ENCODE assay signal across 8 cellular contexts in the genomic region with DNA sequence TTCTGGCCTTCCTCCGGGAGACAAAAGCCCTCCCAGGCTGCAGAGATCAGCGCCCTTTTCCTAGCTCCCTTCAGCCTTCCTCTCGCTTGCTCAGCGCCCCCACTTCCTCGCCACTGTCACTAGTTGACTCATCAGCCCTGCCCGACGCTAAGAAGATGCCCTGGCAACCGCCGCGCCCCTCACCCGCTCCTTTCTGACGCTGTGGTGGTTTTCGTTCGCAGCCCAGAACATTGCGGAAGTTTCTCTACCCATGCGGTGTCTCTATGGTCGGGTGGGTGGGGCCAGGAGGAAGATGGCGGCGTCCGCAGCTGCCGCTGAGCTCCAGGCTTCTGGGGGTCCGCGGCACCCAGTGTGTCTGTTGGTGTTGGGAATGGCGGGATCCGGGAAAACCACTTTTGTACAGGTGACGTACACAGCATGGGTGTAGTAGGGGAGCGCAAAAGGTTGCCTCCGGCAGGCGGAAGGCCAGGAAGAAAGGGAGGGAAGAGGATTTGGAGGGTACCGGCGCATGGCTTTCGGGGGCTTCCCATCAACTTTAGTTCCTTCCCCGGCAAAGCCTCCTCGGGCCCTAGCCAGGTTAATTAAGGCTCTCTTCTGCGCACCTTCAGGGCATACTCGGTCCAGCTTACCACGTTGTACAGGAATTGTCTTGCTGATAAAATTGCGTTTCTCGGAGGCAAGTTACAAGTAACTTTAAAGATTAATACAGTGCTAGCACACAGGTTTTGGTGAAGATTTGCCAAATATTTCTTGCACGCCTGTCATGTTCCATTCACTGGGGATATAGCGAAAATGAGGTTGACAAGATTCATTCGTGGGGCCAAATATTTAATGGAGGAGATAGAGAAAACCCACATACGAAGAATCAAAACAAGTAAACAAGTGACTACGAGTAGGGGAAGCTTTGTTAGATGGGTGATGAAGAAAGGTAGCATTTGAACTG. TPM values are rescaled to one million over a fixed set of nuclear protein-coding genes. Genes with fewer than 3 reads are reported as not detected.
A peak's percentile ranks its signal among the peaks of the same experiment; 100 is the strongest.
DNase-seq lines count a peak whose midpoint lies in the region; ATAC-seq, FAIRE-seq and TF ChIP-seq lines count a peak whose summit lies in the region.

A gene with protein sequence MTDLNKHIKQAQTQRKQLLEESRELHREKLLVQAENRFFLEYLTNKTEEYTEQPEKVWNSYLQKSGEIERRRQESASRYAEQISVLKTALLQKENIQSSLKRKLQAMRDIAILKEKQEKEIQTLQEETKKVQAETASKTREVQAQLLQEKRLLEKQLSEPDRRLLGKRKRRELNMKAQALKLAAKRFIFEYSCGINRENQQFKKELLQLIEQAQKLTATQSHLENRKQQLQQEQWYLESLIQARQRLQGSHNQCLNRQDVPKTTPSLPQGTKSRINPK (minus strand): TSS at position 246 of the 943 bp plus-strand sequence. CDS start 1,213 bp downstream, outside the sequence.
Gene GPN1, plus strand, starts transcription at position 284 of the 943 bp plus-strand sequence. Its CDS starts 9 bp downstream, at position 293.

- H3K36me3 ChIP-seq in BLaER1 treated with 17β-estradiol and CSF1 and Interleukin-3, amounts not matched to agents 10 nM and 100 nM, result peaks cover 45 to 58% (median 50%) of the 10 kb centered on the region in 11 experiments
- peaks cover 7 to 33% of the 10 kb centered on the region in 2 experiments for H3K36me3 ChIP-seq in HepG2 (replicated peaks in 1 of 2; ENCODE audit: control insufficient read depth in 1 of 2, insufficient read depth in 2 of 2, low read length in 2 of 2)

- peak; percentile 97 for ATAC-seq in HG03439 (IDR thresholded peaks at IDR 0.05; ENCODE audit: unreplicated experiment)
- peak; percentile 98 for ATAC-seq in HepG2

- peaks cover 10% of the 10 kb centered on the region for H3K79me2 ChIP-seq in HepG2 (ENCODE audit: insufficient read depth, low read length)

- no peaks in the 10 kb centered on the region for H4K20me1 ChIP-seq in BLaER1 treated with 17β-estradiol and CSF1 and Interleukin-3, amounts not matched to agents 10 nM and 100 nM
- H4K20me1 ChIP-seq in HepG2 (ENCODE audit: insufficient read depth, low read length), result no peaks in the 10 kb centered on the region

- peak within 1 kb of the TSS; percentile 94 for H2AFZ ChIP-seq in HepG2 (ENCODE audit: low read length)

- H3K9ac ChIP-seq in BLaER1 treated with 17β-estradiol and CSF1 and Interleukin-3, amounts not matched to agents 10 nM and 100 nM, result peak within 1 kb of the TSS; percentile 86 to 96 (median 90)
- H3K9ac ChIP-seq in HepG2 (ENCODE audit: insufficient read depth, low read depth, low read length), result peak within 1 kb of the TSS; percentile 89

- in situ Hi-C loops in HepG2 (cut with HindIII; ENCODE audit: extremely low pct_ligation_motif_present, low pct_unique_long_range_greater_than_20kb), result no loop called here

- peak within 1 kb of the TSS; percentile 69 to 94 (median 86) for H3K27ac ChIP-seq in BLaER1 treated with 17β-estradiol and CSF1 and Interleukin-3, amounts not matched to agents 10 nM and 100 nM
- H3K27ac ChIP-seq in HepG2 (ENCODE audit: extremely low read length, insufficient read depth, low read length), result peak within 1 kb of the TSS; percentile 65

- peak; percentile 27; the same call in 1 of the 2 replicates for TF ChIP-seq RAD21 in HepG2 (CRISPR knock-in tag; IDR thresholded peaks at IDR 0.05)

- FAIRE-seq in GM19239 (lab: Jason Lieb, UNC), result peak; percentile 88
- FAIRE-seq in HepG2 (lab: Jason Lieb, UNC), result no peak

- BruUV-seq in HepG2 (replicated peaks; lab: Mats Ljungman, UMichigan), result TSS peak; percentile 55

- peak within 1 kb of the TSS; percentile 82 to 99 (median 86) for H3K4me3 ChIP-seq in BLaER1 treated with 17β-estradiol and CSF1 and Interleukin-3, amounts not matched to agents 10 nM and 100 nM
- peak within 1 kb of the TSS; percentile 83 to 99 (median 97) for H3K4me3 ChIP-seq in HepG2 (replicated peaks in 1 of 3; ENCODE audit: insufficient read depth in 1 of 3, low read depth in 2 of 3, low read length in 3 of 3)

- peak; percentile 76 for DNase-seq in GM19239 (ENCODE audit: insufficient read length, low spot score)
- DNase-seq in NCI-H524 (lab: John Stamatoyannopoulos, UW), result peak; percentile 73 to 87
- DNase-seq in activated CD4-positive, alpha-beta T cell treated with anti-CD3 and anti-CD28 coated beads for 48 hours, result peak; percentile 97
- peak; percentile 88 for DNase-seq in dedifferentiated amniotic fluid mesenchymal stem cell (ENCODE audit: extremely low spot score)
- DNase-seq in HepG2 (ENCODE audit: low spot score), result peak; percentile 88
- peak; percentile 88 to 89 for DNase-seq in stimulated activated CD4-positive, alpha-beta T cell treated with anti-CD3 and anti-CD28 coated beads, Interleukin-2, amount 100 ng/mL, for 48 hours

- TF ChIP-seq EP300 in HepG2 (IDR thresholded peaks at IDR 0.05; ENCODE audit: low read depth in 2 of 2, low read length in 2 of 2), result peak in 1 of 2 experiments; percentile 37; a peak in 1 of 4 replicates
- TF ChIP-seq EP300 in HepG2 (CRISPR knock-in tag; IDR thresholded peaks at IDR 0.05; ENCODE audit: borderline replicate concordance), result no peak; the same call in 1 of the 2 replicates

- POLR2A ChIA-PET in HepG2 (lab: Yijun Ruan, JAX), result interaction anchor here (0.6 to 2.9 kb wide), 11 partner anchors 16 to 558 kb away, joined by 3 to 25 read pairs (median 4); partner anchors contain the start of genes GTF3C2, NRBP1, OST4 and PPM1G

- CTCF ChIA-PET in HepG2 (lab: Yijun Ruan, JAX; ENCODE audit: low intra/inter-chr PET ratio, low total read pairs), result no interaction called here

- peaks cover 38 to 45% (median 40%) of the 10 kb centered on the region in 10 experiments for H3K4me1 ChIP-seq in BLaER1 treated with 17β-estradiol and CSF1 and Interleukin-3, amounts not matched to agents 10 nM and 100 nM
- H3K4me1 ChIP-seq in HepG2 (ENCODE audit: insufficient read depth, low read length), result peaks cover 24% of the 10 kb centered on the region

- intact Hi-C loops in HepG2 (cut with micrococcal nuclease; ENCODE audit: unreplicated experiment), result loop anchor here (1.0 to 5.0 kb wide), 2 partner anchors 33 to 221 kb away; partner anchors contain the start of genes SLC4A1AP and SUPT7L

- TF ChIP-seq CTCF in HepG2 (CRISPR knock-in tag; IDR thresholded peaks at IDR 0.05), result 0 out of 2 replicates have a peak, but pooled peaks have one; percentile 23

- H3K27me3 ChIP-seq in BLaER1 treated with 17β-estradiol and CSF1 and Interleukin-3, amounts not matched to agents 10 nM and 100 nM, result no peaks in the 10 kb centered on the region
- no peaks in the 10 kb centered on the region; a peak in 1 of 5 replicates for H3K27me3 ChIP-seq in HepG2 (ENCODE audit: control insufficient read depth in 1 of 2, insufficient read depth in 2 of 2, low read length in 2 of 2)

- peak within 1 kb of the TSS; percentile 92 to 100 (median 98) for H3K4me2 ChIP-seq in BLaER1 treated with 17β-estradiol and CSF1 and Interleukin-3, amounts not matched to agents 10 nM and 100 nM
- peak within 1 kb of the TSS; percentile 97 for H3K4me2 ChIP-seq in HepG2 (ENCODE audit: low read depth, low read length)

- under 1% methylated on average over 44 of the region's 44 CpGs for WGBS in HepG2 (ENCODE audit: low lambda C conversion rate)

- H3K9me3 ChIP-seq in BLaER1 treated with 17β-estradiol and CSF1 and Interleukin-3, amounts not matched to agents 10 nM and 100 nM (replicated peaks in 1 of 11), result no peaks in the 10 kb centered on the region
- H3K9me3 ChIP-seq in HepG2 (ENCODE audit: low read length), result no peaks in the 10 kb centered on the region

- peak; percentile 94 to 97 for TF ChIP-seq POLR2A in HepG2 (IDR thresholded peaks at IDR 0.05; ENCODE audit: insufficient read depth in 1 of 2, low read depth in 2 of 2, low read length in 2 of 2)

RNA-seq across cellular contexts. Expression of the first gene that starts in this region (rescaled TPM):
- total RNA-seq in HepG2 (2016; rRNA removed; fragmentation: Illumina TruSeq; extraction: Trizol), result 3.0 and 3.8 TPM in 2 replicates
- 0.40 and 1.1 TPM in 2 replicates for total RNA-seq in HepG2 (2016; cell fraction: cytosol; rRNA removed; fragmentation: Illumina TruSeq; extraction: Trizol; ENCODE audit: low read depth)
- 3.4 and 4.4 TPM in 2 replicates for total RNA-seq in HepG2 (2016; cell fraction: insoluble cytoplasmic fraction; rRNA removed; fragmentation: Illumina TruSeq; extraction: Trizol)
- total RNA-seq in HepG2 (2016; cell fraction: membrane; rRNA removed; fragmentation: Illumina TruSeq; extraction: Trizol), result 2.0 TPM in 2 replicates
- 2.3 and 2.7 TPM in 2 replicates for total RNA-seq in HepG2 (2016; cell fraction: nucleus; rRNA removed; fragmentation: Illumina TruSeq; extraction: Trizol)
- polyA plus RNA-seq in HepG2 (2011; rRNA removed), result 1.2 and 1.9 TPM in 2 replicates
- polyA plus RNA-seq in HepG2 (2011; cell fraction: cytosol; rRNA removed), result 0.50 and 0.79 TPM in 2 replicates
- polyA plus RNA-seq in HepG2 (2011; cell fraction: nucleus; rRNA removed), result 0.61 and 0.88 TPM in 2 replicates
- 1.3 and 2.8 TPM in 2 replicates for polyA plus RNA-seq in HepG2 (2012)
- polyA plus RNA-seq in HepG2 (2016; cell fraction: cytosol; fragmentation: Illumina TruSeq; extraction: Trizol; ENCODE audit: low read depth), result 0.28 and 0.31 TPM in 2 replicates
- polyA plus RNA-seq in HepG2 (2016; cell fraction: insoluble cytoplasmic fraction; fragmentation: Illumina TruSeq; extraction: Trizol; ENCODE audit: low read depth), result 3.4 and 5.5 TPM in 2 replicates
- 0.83 and 1.1 TPM in 2 replicates for polyA plus RNA-seq in HepG2 (2016; cell fraction: membrane; fragmentation: Illumina TruSeq; extraction: Trizol; ENCODE audit: low read depth)
- 3.8 and 3.9 TPM in 2 replicates for polyA plus RNA-seq in HepG2 (2016; cell fraction: nucleus; fragmentation: Illumina TruSeq; extraction: Trizol; ENCODE audit: insufficient read depth, low read depth)
- polyA minus RNA-seq in HepG2 (2011; rRNA and poly(A)+ RNA removed; ENCODE audit: low replicate concordance), result 0.46 and 0.49 TPM in 2 replicates
- 0.79 and 1.1 TPM in 2 replicates for polyA minus RNA-seq in HepG2 (2011; cell fraction: cytosol; rRNA and poly(A)+ RNA removed)
- 1.9 and 2.6 TPM in 2 replicates for polyA minus RNA-seq in HepG2 (2011; cell fraction: nucleus; rRNA and poly(A)+ RNA removed)

RNA-seq across cellular contexts. Expression of gene GPN1, which starts in this region (rescaled TPM):
- total RNA-seq in HepG2 (2016; rRNA removed; fragmentation: Illumina TruSeq; extraction: Trizol), result 62.7 and 98.5 TPM in 2 replicates
- total RNA-seq in HepG2 (2016; cell fraction: cytosol; rRNA removed; fragmentation: Illumina TruSeq; extraction: Trizol; ENCODE audit: low read depth), result 11.8 and 12.1 TPM in 2 replicates
- 62.1 and 103 TPM in 2 replicates for total RNA-seq in HepG2 (2016; cell fraction: insoluble cytoplasmic fraction; rRNA removed; fragmentation: Illumina TruSeq; extraction: Trizol)
- total RNA-seq in HepG2 (2016; cell fraction: membrane; rRNA removed; fragmentation: Illumina TruSeq; extraction: Trizol), result 36.3 and 39.5 TPM in 2 replicates
- 35.4 and 37.8 TPM in 2 replicates for total RNA-seq in HepG2 (2016; cell fraction: nucleus; rRNA removed; fragmentation: Illumina TruSeq; extraction: Trizol)
- 51.9 and 54.5 TPM in 2 replicates for polyA plus RNA-seq in HepG2 (2011; rRNA removed)
- polyA plus RNA-seq in HepG2 (2011; cell fraction: cytosol; rRNA removed), result 29.7 and 46.3 TPM in 2 replicates
- 16.8 and 22.2 TPM in 2 replicates for polyA plus RNA-seq in HepG2 (2011; cell fraction: nucleus; rRNA removed)
- 41.7 and 47.0 TPM in 2 replicates for polyA plus RNA-seq in HepG2 (2012)
- 13.4 and 13.7 TPM in 2 replicates for polyA plus RNA-seq in HepG2 (2016; cell fraction: cytosol; fragmentation: Illumina TruSeq; extraction: Trizol; ENCODE audit: low read depth)
- polyA plus RNA-seq in HepG2 (2016; cell fraction: insoluble cytoplasmic fraction; fragmentation: Illumina TruSeq; extraction: Trizol; ENCODE audit: low read depth), result 89.3 and 97.6 TPM in 2 replicates
- polyA plus RNA-seq in HepG2 (2016; cell fraction: membrane; fragmentation: Illumina TruSeq; extraction: Trizol; ENCODE audit: low read depth), result 26.6 and 27.4 TPM in 2 replicates
- polyA plus RNA-seq in HepG2 (2016; cell fraction: nucleus; fragmentation: Illumina TruSeq; extraction: Trizol; ENCODE audit: insufficient read depth, low read depth), result 43.6 and 44.2 TPM in 2 replicates
- 68.4 and 76.3 TPM in 2 replicates for polyA minus RNA-seq in HepG2 (2011; rRNA and poly(A)+ RNA removed; ENCODE audit: low replicate concordance)
- polyA minus RNA-seq in HepG2 (2011; cell fraction: cytosol; rRNA and poly(A)+ RNA removed), result 27.5 and 32.2 TPM in 2 replicates
- 54.5 and 62.1 TPM in 2 replicates for polyA minus RNA-seq in HepG2 (2011; cell fraction: nucleus; rRNA and poly(A)+ RNA removed)

Comparison
In these comparisons a context has a peak if more than half of its experiments do, and no peak if none do; other contexts are left out.
1. Peak in every context shown above with its lines: DNase-seq, ATAC-seq, H3K4me3 ChIP-seq and H3K27ac ChIP-seq.